In the genomic region with DNA sequence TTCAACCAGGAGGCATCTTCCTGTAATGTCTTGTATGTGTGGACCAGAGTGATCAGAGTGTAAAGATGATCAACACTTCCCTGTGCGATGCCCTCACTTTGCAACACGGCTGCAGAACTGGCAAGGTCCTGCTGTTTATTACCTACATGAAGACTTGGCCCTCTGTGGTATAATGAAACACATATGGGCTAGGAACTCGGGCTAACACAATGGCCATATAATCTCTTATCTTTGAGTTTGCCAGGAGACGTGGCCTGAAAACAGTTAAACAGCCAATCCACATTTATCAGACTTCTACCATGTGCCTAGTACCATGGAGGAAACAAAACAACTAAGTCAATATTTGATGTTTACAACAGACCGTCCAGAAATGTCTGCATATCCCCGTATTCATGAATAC, we compare ENCODE assay signal across 1 cellular context.
TF ChIP-seq lines count a peak whose summit lies in the region.

No MANE protein-coding gene starts in this region.

TF ChIP-seq in GM23338, 12 proteins besides CTCF, POLR2A, EP300 and RAD21 (continued from another document):
- TF ChIP-seq, protein P1, sequence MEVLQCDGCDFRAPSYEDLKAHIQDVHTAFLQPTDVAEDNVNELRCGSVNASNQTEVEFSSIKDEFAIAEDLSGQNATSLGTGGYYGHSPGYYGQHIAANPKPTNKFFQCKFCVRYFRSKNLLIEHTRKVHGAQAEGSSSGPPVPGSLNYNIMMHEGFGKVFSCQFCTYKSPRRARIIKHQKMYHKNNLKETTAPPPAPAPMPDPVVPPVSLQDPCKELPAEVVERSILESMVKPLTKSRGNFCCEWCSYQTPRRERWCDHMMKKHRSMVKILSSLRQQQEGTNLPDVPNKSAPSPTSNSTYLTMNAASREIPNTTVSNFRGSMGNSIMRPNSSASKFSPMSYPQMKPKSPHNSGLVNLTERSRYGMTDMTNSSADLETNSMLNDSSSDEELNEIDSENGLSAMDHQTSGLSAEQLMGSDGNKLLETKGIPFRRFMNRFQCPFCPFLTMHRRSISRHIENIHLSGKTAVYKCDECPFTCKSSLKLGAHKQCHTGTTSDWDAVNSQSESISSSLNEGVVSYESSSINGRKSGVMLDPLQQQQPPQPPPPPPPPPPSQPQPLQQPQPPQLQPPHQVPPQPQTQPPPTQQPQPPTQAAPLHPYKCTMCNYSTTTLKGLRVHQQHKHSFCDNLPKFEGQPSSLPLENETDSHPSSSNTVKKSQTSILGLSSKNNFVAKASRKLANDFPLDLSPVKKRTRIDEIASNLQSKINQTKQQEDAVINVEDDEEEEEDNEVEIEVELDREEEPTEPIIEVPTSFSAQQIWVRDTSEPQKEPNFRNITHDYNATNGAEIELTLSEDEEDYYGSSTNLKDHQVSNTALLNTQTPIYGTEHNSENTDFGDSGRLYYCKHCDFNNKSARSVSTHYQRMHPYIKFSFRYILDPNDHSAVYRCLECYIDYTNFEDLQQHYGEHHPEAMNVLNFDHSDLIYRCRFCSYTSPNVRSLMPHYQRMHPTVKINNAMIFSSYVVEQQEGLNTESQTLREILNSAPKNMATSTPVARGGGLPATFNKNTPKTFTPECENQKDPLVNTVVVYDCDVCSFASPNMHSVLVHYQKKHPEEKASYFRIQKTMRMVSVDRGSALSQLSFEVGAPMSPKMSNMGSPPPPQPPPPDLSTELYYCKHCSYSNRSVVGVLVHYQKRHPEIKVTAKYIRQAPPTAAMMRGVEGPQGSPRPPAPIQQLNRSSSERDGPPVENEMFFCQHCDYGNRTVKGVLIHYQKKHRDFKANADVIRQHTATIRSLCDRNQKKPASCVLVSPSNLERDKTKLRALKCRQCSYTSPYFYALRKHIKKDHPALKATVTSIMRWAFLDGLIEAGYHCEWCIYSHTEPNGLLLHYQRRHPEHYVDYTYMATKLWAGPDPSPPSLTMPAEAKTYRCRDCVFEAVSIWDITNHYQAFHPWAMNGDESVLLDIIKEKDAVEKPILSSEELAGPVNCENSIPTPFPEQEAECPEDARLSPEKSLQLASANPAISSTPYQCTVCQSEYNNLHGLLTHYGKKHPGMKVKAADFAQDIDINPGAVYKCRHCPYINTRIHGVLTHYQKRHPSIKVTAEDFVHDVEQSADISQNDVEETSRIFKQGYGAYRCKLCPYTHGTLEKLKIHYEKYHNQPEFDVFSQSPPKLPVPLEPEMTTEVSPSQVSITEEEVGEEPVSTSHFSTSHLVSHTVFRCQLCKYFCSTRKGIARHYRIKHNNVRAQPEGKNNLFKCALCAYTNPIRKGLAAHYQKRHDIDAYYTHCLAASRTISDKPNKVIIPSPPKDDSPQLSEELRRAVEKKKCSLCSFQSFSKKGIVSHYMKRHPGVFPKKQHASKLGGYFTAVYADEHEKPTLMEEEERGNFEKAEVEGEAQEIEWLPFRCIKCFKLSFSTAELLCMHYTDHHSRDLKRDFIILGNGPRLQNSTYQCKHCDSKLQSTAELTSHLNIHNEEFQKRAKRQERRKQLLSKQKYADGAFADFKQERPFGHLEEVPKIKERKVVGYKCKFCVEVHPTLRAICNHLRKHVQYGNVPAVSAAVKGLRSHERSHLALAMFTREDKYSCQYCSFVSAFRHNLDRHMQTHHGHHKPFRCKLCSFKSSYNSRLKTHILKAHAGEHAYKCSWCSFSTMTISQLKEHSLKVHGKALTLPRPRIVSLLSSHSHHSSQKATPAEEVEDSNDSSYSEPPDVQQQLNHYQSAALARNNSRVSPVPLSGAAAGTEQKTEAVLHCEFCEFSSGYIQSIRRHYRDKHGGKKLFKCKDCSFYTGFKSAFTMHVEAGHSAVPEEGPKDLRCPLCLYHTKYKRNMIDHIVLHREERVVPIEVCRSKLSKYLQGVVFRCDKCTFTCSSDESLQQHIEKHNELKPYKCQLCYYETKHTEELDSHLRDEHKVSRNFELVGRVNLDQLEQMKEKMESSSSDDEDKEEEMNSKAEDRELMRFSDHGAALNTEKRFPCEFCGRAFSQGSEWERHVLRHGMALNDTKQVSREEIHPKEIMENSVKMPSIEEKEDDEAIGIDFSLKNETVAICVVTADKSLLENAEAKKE (CRISPR knock-in tag; IDR thresholded peaks at IDR 0.05), result no peak
- TF ChIP-seq, protein P2, sequence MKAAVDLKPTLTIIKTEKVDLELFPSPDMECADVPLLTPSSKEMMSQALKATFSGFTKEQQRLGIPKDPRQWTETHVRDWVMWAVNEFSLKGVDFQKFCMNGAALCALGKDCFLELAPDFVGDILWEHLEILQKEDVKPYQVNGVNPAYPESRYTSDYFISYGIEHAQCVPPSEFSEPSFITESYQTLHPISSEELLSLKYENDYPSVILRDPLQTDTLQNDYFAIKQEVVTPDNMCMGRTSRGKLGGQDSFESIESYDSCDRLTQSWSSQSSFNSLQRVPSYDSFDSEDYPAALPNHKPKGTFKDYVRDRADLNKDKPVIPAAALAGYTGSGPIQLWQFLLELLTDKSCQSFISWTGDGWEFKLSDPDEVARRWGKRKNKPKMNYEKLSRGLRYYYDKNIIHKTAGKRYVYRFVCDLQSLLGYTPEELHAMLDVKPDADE (IDR thresholded peaks at IDR 0.05), result no peak
- no peak for TF ChIP-seq POLR2AphosphoS5 (IDR thresholded peaks at IDR 0.05; ENCODE audit: low read depth)
- TF ChIP-seq REST (IDR thresholded peaks at IDR 0.05; ENCODE audit: unreplicated experiment), result no peak
- TF ChIP-seq CREB1 (CRISPR knock-in tag; IDR thresholded peaks at IDR 0.05; ENCODE audit: low read depth), result no peak
- no peak for TF ChIP-seq EZH2phosphoT487 (IDR thresholded peaks at IDR 0.05; ENCODE audit: unreplicated experiment)
- TF ChIP-seq JUNB (IDR thresholded peaks at IDR 0.05; ENCODE audit: unreplicated experiment), result no peak
- TF ChIP-seq ZNF331 (CRISPR knock-in tag; IDR thresholded peaks at IDR 0.05; ENCODE audit: low read depth), result no peak
- no peak for TF ChIP-seq STAT1 (IDR thresholded peaks at IDR 0.05; ENCODE audit: unreplicated experiment)
TF ChIP-seq in GM23338: peak in this region for 0.
